ENCODE assay signal across 22 cellular contexts in genomic region chr16:47477680-47478079, GRCh38. TPM values are rescaled to one million over a fixed set of nuclear protein-coding genes. Genes with fewer than 3 reads are reported as not detected.
DNase-seq lines count a peak whose midpoint lies in the region; ATAC-seq and TF ChIP-seq lines count a peak whose summit lies in the region.
"Had no signal": no experiment of that assay in that cellular context is flagged by ENCODE, and none has a peak within 500 bp of the region (broad histone marks: within the 10 kb centered on the region; RNA-seq: fewer than 3 reads in every experiment).

No MANE protein-coding gene starts in this region.

- H3K4me3 ChIP-seq in Karpas-422 (ENCODE audit: low read length): no peak overlapping the region
- no peak overlapping the region for H3K4me3 ChIP-seq in choroid plexus epithelial cell (ENCODE audit: low read depth, low read length)
- H3K4me3 ChIP-seq in mucosa of descending colon: no peak overlapping the region
- H3K4me3 ChIP-seq: sigmoid colon, testis had no signal

- peaks cover 75% of the 10 kb centered on the region for H3K79me2 ChIP-seq in Karpas-422 (ENCODE audit: low read length)

- H2AFZ ChIP-seq in Karpas-422 (ENCODE audit: low read length): no peak overlapping the region

- peak overlapping the region; percentile 71 for H3K27ac ChIP-seq in Karpas-422 (ENCODE audit: low read length)
- H3K27ac ChIP-seq: sigmoid colon, testis had no signal

- H4K20me1 ChIP-seq in Karpas-422 (ENCODE audit: insufficient read depth, low read depth, low read length): no peaks in the 10 kb centered on the region

- peak; percentile 56 for ATAC-seq in mucosa of descending colon
- no peak for ATAC-seq in GM21447 (IDR thresholded peaks at IDR 0.05; ENCODE audit: unreplicated experiment)
- ATAC-seq: activated naive CD4-positive, alpha-beta T cell treated with anti-CD3 and anti-CD28 coated beads, Interleukin-2, amount 50 U/mL, for 72 hours; naive thymus-derived CD4-positive, alpha-beta T cell; Panc1 had no signal

- H3K4me1 ChIP-seq in Karpas-422 (ENCODE audit: low read length): peaks cover 69% of the 10 kb centered on the region
- H3K4me1 ChIP-seq in mucosa of descending colon (ENCODE audit: low read depth): no peaks in the 10 kb centered on the region

- H3K9me3 ChIP-seq in Karpas-422 (ENCODE audit: low read length): no peaks in the 10 kb centered on the region
- no peaks in the 10 kb centered on the region for H3K9me3 ChIP-seq in mucosa of descending colon
- H3K9me3 ChIP-seq: sigmoid colon, SK-N-SH, testis had no signal

- intact Hi-C loops in mucosa of descending colon (cut with DNase I, micrococcal nuclease): no loop called here

- H3K36me3 ChIP-seq in Karpas-422 (ENCODE audit: insufficient read depth, low read length) (no peaks in the 10 kb centered on the region), mucosa of descending colon (ENCODE audit: low read depth) (no peaks in the 10 kb centered on the region)
- H3K36me3 ChIP-seq: sigmoid colon had no signal

- no peaks in the 10 kb centered on the region for H3K9me2 ChIP-seq in Karpas-422 (replicated peaks; ENCODE audit: insufficient read depth, low read length)
- H3K9me2 ChIP-seq: SK-N-SH had no signal

- no peak overlapping the region for H3K9ac ChIP-seq in Karpas-422 (ENCODE audit: low read length)
- H3K9ac ChIP-seq: SK-N-SH had no signal

- DNase-seq in Daoy (ENCODE audit: low read depth) (peak; percentile 21), Karpas-422 (no peak), choroid plexus epithelial cell (ENCODE audit: low read depth) (peak; percentile 35), mucosa of descending colon (no peak), dedifferentiated amniotic fluid mesenchymal stem cell (ENCODE audit: extremely low spot score) (no peak), DMS79 treated with DMSO at 0.1 percent for 48 hours (lab: John Stamatoyannopoulos, UW) (no peak)
- DNase-seq in stimulated activated CD4-positive, alpha-beta T cell treated with anti-CD3 and anti-CD28 coated beads, Interleukin-12 subunit alpha, Interleukin-12 subunit beta, amount 100 ng/mL, for 4 hours: no peak
- DNase-seq: ACHN; activated T-cell treated with anti-CD3 and anti-CD28 coated beads, Interleukin-2, amount 50 U/mL, for 48 hours; H7; kidney glomerular epithelial cell; naive thymus-derived CD4-positive, alpha-beta T cell; NCI-H1105 treated with DMSO at 0.1 percent for 48 hours; NCI-H2107; sigmoid colon; SK-N-SH; stimulated activated CD4-positive, alpha-beta T cell treated with anti-CD3 and anti-CD28 coated beads, Interleukin-2, amount 100 ng/mL, for 24 hours; stimulated activated naive B cell treated with anti-CD40 and anti-IgM and Interleukin-4, amounts not matched to agents 10 μg/mL and 1 μg/mL and 100 μg/mL, for 72 hours; testis had no signal

- H3K27me3 ChIP-seq in Karpas-422 (ENCODE audit: low read length): no peaks in the 10 kb centered on the region
- H3K27me3 ChIP-seq: sigmoid colon, testis had no signal

- peak overlapping the region; percentile 56 for H3K4me2 ChIP-seq in Karpas-422 (ENCODE audit: low read depth, low read length, poor library complexity, severe bottlenecking)
- H3K4me2 ChIP-seq: SK-N-SH had no signal

- no peak for TF ChIP-seq CTCF in choroid plexus epithelial cell (conservative IDR thresholded peaks at IDR 0.05; ENCODE audit: low read depth, low read length)
- TF ChIP-seq CTCF in mucosa of descending colon (IDR thresholded peaks at IDR 0.05): no peak

RNA-seq across cellular contexts. Expression of gene PHKB, which starts 16.5 kb away (rescaled TPM):
- total RNA-seq in Daoy (2014; rRNA removed; shearing (Covaris generic)): 22.5 and 23.5 TPM in 2 replicates
- 53.7 and 87.4 TPM in 2 replicates for total RNA-seq in Karpas-422 (2014; rRNA removed; shearing (Covaris generic); ENCODE audit: low replicate concordance)
- 100 to 1,000 TPM in 1 of 3 donors, 10 to 100 TPM in 2; 67.8 to 101 (median 81.4) TPM for total RNA-seq in mucosa of descending colon

RNA-seq across cellular contexts. Expression of gene ITFG1, which starts 16.8 kb away (rescaled TPM):
- total RNA-seq in Daoy (2014; rRNA removed; shearing (Covaris generic)): 28.8 and 34.5 TPM in 2 replicates
- 68.1 and 161 TPM in 2 replicates for total RNA-seq in Karpas-422 (2014; rRNA removed; shearing (Covaris generic); ENCODE audit: low replicate concordance)
- 10 to 100 TPM; 53.7 to 82.7 (median 73.9) TPM for total RNA-seq in mucosa of descending colon

Comparison
In these comparisons a context has a peak if more than half of its experiments do, and no peak if none do; other contexts are left out.
1. DNase-seq: peak in Daoy (single experiment) and choroid plexus epithelial cell (single experiment); none in Karpas-422 (single experiment), mucosa of descending colon (0 of 3), dedifferentiated amniotic fluid mesenchymal stem cell (single experiment), DMS79 treated with DMSO at 0.1 percent for 48 hours (single experiment) and stimulated activated CD4-positive, alpha-beta T cell treated with anti-CD3 and anti-CD28 coated beads, Interleukin-12 subunit alpha, Interleukin-12 subunit beta, amount 100 ng/mL, for 4 hours (single experiment).